ENCODE assay signal across 40 cellular contexts in genomic region chr3:189192725-189193124, GRCh38.
"Had no signal": no experiment of that assay in that cellular context is flagged by ENCODE, and none has a peak within 500 bp of the region (broad histone marks: within the 10 kb centered on the region; RNA-seq: fewer than 3 reads in every experiment).

No MANE protein-coding gene starts in this region.

- H3K27ac Mint-ChIP-seq: activated naive CD4-positive, alpha-beta T cell treated with anti-CD3 and anti-CD28 coated beads for 36 hours; activated naive CD4-positive, alpha-beta T cell treated with anti-CD3 and anti-CD28 coated beads, Interleukin-2, amount 10 ng/mL, durations not matched to agents 7 days and 5 days; activated naive CD4-positive, alpha-beta T cell treated with anti-CD3 and anti-CD28 coated beads, Interleukin-2, amount 50 U/mL, for 24 hours; activated naive CD4-positive, alpha-beta T cell treated with anti-CD3 and anti-CD28 coated beads, Interleukin-2, amount 50 U/mL, for 72 hours; activated naive CD8-positive, alpha-beta T cell; activated naive CD8-positive, alpha-beta T cell treated with anti-CD3 and anti-CD28 coated beads for 36 hours; activated naive CD8-positive, alpha-beta T cell treated with anti-CD3 and anti-CD28 coated beads, Interleukin-2, amount 10 ng/mL, durations not matched to agents 7 days and 5 days; activated naive CD8-positive, alpha-beta T cell treated with anti-CD3 and anti-CD28 coated beads, Interleukin-2, amount 50 U/mL, for 24 hours; activated T-cell treated with anti-CD3 and anti-CD28 coated beads, Interleukin-2, amount 50 U/mL, for 24 hours; activated T-helper 1 cell treated with anti-CD3 and anti-CD28 coated beads, Interleukin-12 subunit alpha, Interleukin-12 subunit beta, Interleukin-2, Interleukin-4 antibody, amounts not matched to agents 30 ng/mL and 10 ng/mL and 1 ng/mL, durations not matched to agents 14 hours and 24 hours and 36 hours; activated T-helper 17 cell treated with anti-CD3 and anti-CD28 coated beads, Interleukin-2, amount 50 U/mL, for 72 hours; activated T-helper 2 cell treated with anti-CD3 and anti-CD28 coated beads, Interferon-gamma antibody, Interleukin-2, Interleukin-4, amounts not matched to agents 10 μg/mL and 5 μg/mL and 100 μg/mL, durations not matched to agents 14 hours and 24 hours and 36 hours; brain had no signal

- H3K4me3 ChIP-seq: adrenal gland, ascending aorta, body of pancreas, breast epithelium, cardiac muscle cell, colonic mucosa had no signal

- H3K9me3 ChIP-seq: body of pancreas, colonic mucosa had no signal

- H3K27me3 Mint-ChIP-seq: activated naive CD8-positive, alpha-beta T cell; activated naive CD8-positive, alpha-beta T cell treated with anti-CD3 and anti-CD28 coated beads for 36 hours; activated naive CD8-positive, alpha-beta T cell treated with anti-CD3 and anti-CD28 coated beads, Interleukin-2, amount 10 ng/mL, durations not matched to agents 7 days and 5 days; activated naive CD8-positive, alpha-beta T cell treated with anti-CD3 and anti-CD28 coated beads, Interleukin-2, amount 50 U/mL, for 24 hours; central memory CD8-positive, alpha-beta T cell had no signal

- H3K36me3 ChIP-seq: adrenal gland, ascending aorta, brain microvascular endothelial cell, breast epithelium, cardiac muscle cell, colonic mucosa had no signal

- H3K27ac ChIP-seq: adrenal gland, ascending aorta, body of pancreas, brain microvascular endothelial cell, breast epithelium, cardiac muscle cell, colonic mucosa had no signal

- H3K27me3 ChIP-seq: adrenal gland, ascending aorta, body of pancreas, brain microvascular endothelial cell, breast epithelium, cardiac muscle cell, colonic mucosa had no signal

- FAIRE-seq: astrocyte, bronchial epithelial cell, colon had no signal

- H3K4me1 Mint-ChIP-seq: activated naive CD4-positive, alpha-beta T cell treated with anti-CD3 and anti-CD28 coated beads, Interleukin-2, amount 10 ng/mL, durations not matched to agents 7 days and 5 days; activated naive CD4-positive, alpha-beta T cell treated with anti-CD3 and anti-CD28 coated beads, Interleukin-2, amount 50 U/mL, for 24 hours; activated naive CD8-positive, alpha-beta T cell treated with anti-CD3 and anti-CD28 coated beads for 36 hours; activated naive CD8-positive, alpha-beta T cell treated with anti-CD3 and anti-CD28 coated beads, Interleukin-2, amount 10 ng/mL, durations not matched to agents 7 days and 5 days; activated naive CD8-positive, alpha-beta T cell treated with anti-CD3 and anti-CD28 coated beads, Interleukin-2, amount 50 U/mL, for 24 hours; activated T-helper 17 cell treated with anti-CD3 and anti-CD28 coated beads, Interleukin-2, amount 50 U/mL, for 72 hours; brain; central memory CD8-positive, alpha-beta T cell had no signal

- H3K4me3 Mint-ChIP-seq: activated naive CD4-positive, alpha-beta T cell treated with anti-CD3 and anti-CD28 coated beads for 36 hours; activated naive CD4-positive, alpha-beta T cell treated with anti-CD3 and anti-CD28 coated beads, Interleukin-2, amount 10 ng/mL, durations not matched to agents 7 days and 5 days; activated naive CD4-positive, alpha-beta T cell treated with anti-CD3 and anti-CD28 coated beads, Interleukin-2, amount 50 U/mL, for 24 hours; activated naive CD8-positive, alpha-beta T cell; activated naive CD8-positive, alpha-beta T cell treated with anti-CD3 and anti-CD28 coated beads for 36 hours; activated naive CD8-positive, alpha-beta T cell treated with anti-CD3 and anti-CD28 coated beads, Interleukin-2, amount 10 ng/mL, durations not matched to agents 7 days and 5 days; activated naive CD8-positive, alpha-beta T cell treated with anti-CD3 and anti-CD28 coated beads, Interleukin-2, amount 50 U/mL, for 24 hours; activated T-cell treated with anti-CD3 and anti-CD28 coated beads, Interleukin-2, amount 50 U/mL, for 24 hours; activated T-cell treated with anti-CD3 and anti-CD28 coated beads, Interleukin-2, amount 50 U/mL, for 4 hours; activated T-helper 1 cell treated with anti-CD3 and anti-CD28 coated beads, Interleukin-12 subunit alpha, Interleukin-12 subunit beta, Interleukin-2, Interleukin-4 antibody, amounts not matched to agents 30 ng/mL and 10 ng/mL and 1 ng/mL, durations not matched to agents 14 hours and 24 hours and 36 hours; activated T-helper 17 cell treated with anti-CD3 and anti-CD28 coated beads, Interleukin-2, amount 50 U/mL, for 72 hours; brain; central memory CD8-positive, alpha-beta T cell had no signal

- ATAC-seq: activated naive CD4-positive, alpha-beta T cell treated with anti-CD3 and anti-CD28 coated beads, Interleukin-2, amount 50 U/mL, for 72 hours; activated naive CD8-positive, alpha-beta T cell treated with anti-CD3 and anti-CD28 coated beads, Interleukin-2, amount 50 U/mL, for 24 hours; activated T-cell treated with anti-CD3 and anti-CD28 coated beads, Interleukin-2, amount 50 U/mL, for 4 hours; activated T-helper 17 cell treated with anti-CD3 and anti-CD28 coated beads, Interleukin-2, amount 50 U/mL, for 72 hours; body of pancreas had no signal

- H3K36me3 Mint-ChIP-seq: activated naive CD4-positive, alpha-beta T cell treated with anti-CD3 and anti-CD28 coated beads, Interleukin-2, amount 10 ng/mL, durations not matched to agents 7 days and 5 days; activated naive CD8-positive, alpha-beta T cell treated with anti-CD3 and anti-CD28 coated beads, Interleukin-2, amount 10 ng/mL, durations not matched to agents 7 days and 5 days; brain had no signal

- DNase-seq: activated effector memory CD4-positive, alpha-beta T cell treated with anti-CD3 and anti-CD28 coated beads, Interleukin-2, amount 50 U/mL, for 16 hours; activated effector memory CD4-positive, alpha-beta T cell treated with Interleukin-2 at 50 U/mL for 16 hours; activated gamma-delta T cell; activated gamma-delta T cell treated with Interleukin-2 at 50 U/mL for 16 hours; activated naive CD4-positive, alpha-beta T cell; activated naive CD4-positive, alpha-beta T cell treated with anti-CD3 and anti-CD28 coated beads for 36 hours; activated naive CD4-positive, alpha-beta T cell treated with anti-CD3 and anti-CD28 coated beads, Interleukin-2, amount 10 ng/mL, durations not matched to agents 7 days and 5 days; activated naive CD4-positive, alpha-beta T cell treated with anti-CD3 and anti-CD28 coated beads, Interleukin-2, amount 50 U/mL, for 16 hours; activated naive CD4-positive, alpha-beta T cell treated with Interleukin-2 at 50 U/mL for 16 hours; activated naive CD8-positive, alpha-beta T cell treated with anti-CD3 and anti-CD28 coated beads for 36 hours; activated naive CD8-positive, alpha-beta T cell treated with anti-CD3 and anti-CD28 coated beads, Interleukin-2, amount 10 ng/mL, durations not matched to agents 7 days and 5 days; activated naive CD8-positive, alpha-beta T cell treated with anti-CD3 and anti-CD28 coated beads, Interleukin-2, amount 50 U/mL, for 24 hours; activated T-cell treated with anti-CD3 and anti-CD28 coated beads, Interleukin-2, amount 50 U/mL, for 1 hour; activated T-cell treated with anti-CD3 and anti-CD28 coated beads, Interleukin-2, amount 50 U/mL, for 24 hours; activated T-cell treated with anti-CD3 and anti-CD28 coated beads, Interleukin-2, amount 50 U/mL, for 4 hours; adrenal gland; amniotic stem cell; amygdala; anterior cingulate cortex; aorta; body of pancreas; brain microvascular endothelial cell; caudate nucleus; central memory CD4-positive, alpha-beta T cell; cerebellar nuclear complex; colonic mucosa had no signal

- H3K4me1 ChIP-seq: ascending aorta, breast epithelium, colonic mucosa had no signal
